Comparison of ENCODE assay signal across 9 cellular contexts in genomic region chr5:58922392-58923171, GRCh38.
DNase-seq lines count a peak whose midpoint lies in the region; ATAC-seq and TF ChIP-seq lines count a peak whose summit lies in the region.
"Had no signal": no experiment of that assay in that cellular context is flagged by ENCODE, and none has a peak within 500 bp of the region (broad histone marks: within the 10 kb centered on the region; RNA-seq: fewer than 3 reads in every experiment).

No MANE protein-coding gene starts in this region.

- no peaks in the 10 kb centered on the region for H3K9me3 ChIP-seq in adrenal gland (replicated peaks in 1 of 3)
- H3K9me3 ChIP-seq in muscle layer of colon (ENCODE audit: low read length) = no peaks in the 10 kb centered on the region
- no peaks in the 10 kb centered on the region for H3K9me3 ChIP-seq in tibial nerve

- 20 to 31% (median 26%) methylated on average over 15 of the region's 15 CpGs for WGBS in adrenal gland, 4 donors
- 50 to 54% methylated on average over 15 of the region's 15 CpGs for WGBS in tibial nerve, 2 donors

- DNase-seq in adrenal gland = peak; percentile 70 to 86 (median 79)
- DNase-seq in fibroblast of the aortic adventitia (ENCODE audit: low read depth) = peak; percentile 79
- DNase-seq in tibial nerve (ENCODE audit: low spot score in 2 of 2) = peak; percentile 23 to 36
- DNase-seq in T-helper 9 cell = no peak
- DNase-seq in HEK293T (ENCODE audit: extremely low spot score) = no peak
- DNase-seq in NK-92 (lab: John Stamatoyannopoulos, UW; ENCODE audit: unreplicated experiment) = no peak
- DNase-seq: NK-92 treated with Interleukin-12 subunit alpha and Interleukin-12 subunit beta, amount 100 ng/mL, for 24 hours had no signal

- no peak for ATAC-seq in GM21515 (IDR thresholded peaks at IDR 0.05; ENCODE audit: unreplicated experiment)

- H3K36me3 ChIP-seq in adrenal gland (replicated peaks in 1 of 2) (no peaks in the 10 kb centered on the region), muscle layer of colon (ENCODE audit: insufficient read depth, low read length) (no peaks in the 10 kb centered on the region), tibial nerve (no peaks in the 10 kb centered on the region)

- POLR2A ChIA-PET in HEK293T (lab: Yijun Ruan, JAX) = no interaction called here

- peak in 2 of 6 experiments; percentile 6 to 15 for TF ChIP-seq CTCF in adrenal gland (IDR thresholded peaks at IDR 0.05)
- no peak for TF ChIP-seq CTCF in fibroblast of the aortic adventitia (IDR thresholded peaks at IDR 0.05; ENCODE audit: insufficient read depth, low read length)
- TF ChIP-seq CTCF in tibial nerve (IDR thresholded peaks at IDR 0.05) = no peak

- no peak for TF ChIP-seq POLR2A in adrenal gland (IDR thresholded peaks at IDR 0.05)
- no peak for TF ChIP-seq POLR2A in tibial nerve (IDR thresholded peaks at IDR 0.05)

- no peaks in the 10 kb centered on the region for H3K27me3 ChIP-seq in adrenal gland
- H3K27me3 ChIP-seq in muscle layer of colon (ENCODE audit: control insufficient read depth in 1 of 2, insufficient read depth in 2 of 2, low read length in 2 of 2) = no peaks in the 10 kb centered on the region
- no peaks in the 10 kb centered on the region for H3K27me3 ChIP-seq in tibial nerve

- TF ChIP-seq EP300 in tibial nerve (IDR thresholded peaks at IDR 0.05) = peak in 1 of 2 donors; percentile 43

- H3K4me1 ChIP-seq in adrenal gland (replicated peaks in 1 of 2) (peaks cover 12 to 50% of the 10 kb centered on the region in 2 donors), muscle layer of colon (ENCODE audit: insufficient read depth, low read length) (peaks cover 29% of the 10 kb centered on the region), tibial nerve (peaks cover 0 to 41% (median 0%) of the 10 kb centered on the region in 4 donors)

- H3K27ac ChIP-seq in adrenal gland = peak overlapping the region in 4 of 5 donors; percentile 60 to 89 (median 64)
- H3K27ac ChIP-seq in muscle layer of colon (ENCODE audit: low read depth, low read length) = peak overlapping the region; percentile 53
- H3K27ac ChIP-seq in tibial nerve = peak overlapping the region; percentile 30 to 70 (median 44)

- CTCF ChIA-PET in HEK293T (lab: Yijun Ruan, JAX) = no interaction called here

- H3K9ac ChIP-seq in muscle layer of colon (ENCODE audit: low read length) = no peak overlapping the region

- H3K4me3 ChIP-seq in adrenal gland = peak overlapping the region in 1 of 4 donors; percentile 25
- H3K4me3 ChIP-seq in fibroblast of the aortic adventitia (ENCODE audit: low read depth, low read length) = no peak overlapping the region
- H3K4me3 ChIP-seq in muscle layer of colon (ENCODE audit: low read depth in 1 of 2, low read length in 2 of 2) = no peak overlapping the region
- no peak overlapping the region for H3K4me3 ChIP-seq in tibial nerve

- intact Hi-C loops in adrenal gland (cut with DNase I) = no loop called here

TF ChIP-seq in HEK293T, 16 proteins besides CTCF, POLR2A, EP300 and RAD21:
- TF ChIP-seq LEF1 (IDR thresholded peaks at IDR 0.05; ENCODE audit: borderline replicate concordance) = no peak
- TF ChIP-seq SP1 (IDR thresholded peaks at IDR 0.05) = no peak
- TF ChIP-seq ARNT (IDR thresholded peaks at IDR 0.05) = no peak
- no peak for TF ChIP-seq TARDBP (IDR thresholded peaks at IDR 0.05)
- TF ChIP-seq ELF4 (IDR thresholded peaks at IDR 0.05) = no peak
- TF ChIP-seq FOXM1 (IDR thresholded peaks at IDR 0.05; ENCODE audit: borderline replicate concordance) = no peak
- TF ChIP-seq PKNOX1 (IDR thresholded peaks at IDR 0.05) = no peak
- TF ChIP-seq HDGF (IDR thresholded peaks at IDR 0.05; ENCODE audit: borderline replicate concordance) = no peak
- no peak for TF ChIP-seq CTBP1 (IDR thresholded peaks at IDR 0.05; ENCODE audit: borderline replicate concordance)
- TF ChIP-seq ZNF384 (IDR thresholded peaks at IDR 0.05) = no peak
- TF ChIP-seq FOXK2 (IDR thresholded peaks at IDR 0.05) = no peak
- TF ChIP-seq SUZ12 (IDR thresholded peaks at IDR 0.05) = no peak
- no peak for TF ChIP-seq FOXA1 (IDR thresholded peaks at IDR 0.05)

Comparison
In these comparisons a context has a peak if more than half of its experiments do, and no peak if none do; other contexts are left out.
1. DNase-seq: peak in adrenal gland (7 of 7), fibroblast of the aortic adventitia (single experiment) and tibial nerve (2 of 2); none in T-helper 9 cell (single experiment), HEK293T (single experiment) and NK-92 (single experiment).
2. Peak in every context shown above with its lines, with median percentiles within 50 percentile points of each other: H3K27ac ChIP-seq.